8 cellular contexts compared by ENCODE assay signal in the genomic region with DNA sequence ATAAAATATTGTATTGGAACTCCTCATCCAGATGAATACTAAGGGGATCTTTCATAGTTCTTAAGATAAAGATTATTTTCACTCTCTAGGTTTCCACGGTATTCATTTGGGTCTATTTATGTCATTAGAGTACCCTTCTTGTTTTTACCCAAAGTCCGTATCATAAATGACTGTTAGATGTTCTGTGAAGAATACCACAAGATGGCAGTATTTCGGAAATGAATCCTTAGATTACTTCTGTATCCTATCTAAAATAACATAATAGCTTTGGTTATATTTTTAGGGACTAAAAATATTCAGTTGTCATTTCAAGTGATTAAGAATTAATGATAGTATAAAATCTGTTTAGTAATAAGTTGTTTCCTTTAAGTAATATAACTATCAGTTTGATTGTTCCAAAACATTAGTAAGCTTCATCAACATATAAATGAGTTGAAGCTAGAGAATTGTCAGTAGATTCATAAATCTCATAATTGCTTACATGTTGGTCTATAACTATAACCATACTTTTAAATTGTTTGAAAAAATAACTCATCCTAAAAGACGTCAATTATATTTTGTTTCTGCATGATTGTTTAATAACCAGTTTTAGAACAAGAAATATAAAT.
DNase-seq lines count a peak whose midpoint lies in the region; ATAC-seq, FAIRE-seq and TF ChIP-seq lines count a peak whose summit lies in the region.

No MANE protein-coding gene starts in this region.

- FAIRE-seq in bronchial epithelial cell (lab: Jason Lieb, UNC) = no peak

- DNase-seq in NCI-H460 (ENCODE audit: extremely low read depth, low read depth) (peak; percentile 33), bronchial epithelial cell (ENCODE audit: low read depth) (peak; percentile 57), myocyte (ENCODE audit: low read depth) (peak; percentile 80), CD14-positive monocyte (ENCODE audit: low spot score) (no peak)
- DNase-seq in NK-92 treated with Interleukin-12 subunit alpha and Interleukin-12 subunit beta, amount 100 ng/mL, for 24 hours (lab: John Stamatoyannopoulos, UW) = no peak

- H3K4me1 Mint-ChIP-seq in CD14-positive monocyte = no peaks in the 10 kb centered on the region

- peak; percentile 66 for ATAC-seq in GM18508 (IDR thresholded peaks at IDR 0.05; ENCODE audit: insufficient read depth, unreplicated experiment)
- ATAC-seq in HG03060 (IDR thresholded peaks at IDR 0.05; ENCODE audit: low read depth, unreplicated experiment) = peak; percentile 64
- no peak for ATAC-seq in HG03095 (IDR thresholded peaks at IDR 0.05; ENCODE audit: unreplicated experiment)

- TF ChIP-seq CTCF in bronchial epithelial cell (IDR thresholded peaks at IDR 0.05; ENCODE audit: insufficient read depth, low read length, severe bottlenecking) (no peak), CD14-positive monocyte (IDR thresholded peaks at IDR 0.05) (no peak)

- intact Hi-C loops in CD14-positive monocyte (cut with micrococcal nuclease) = no loop called here

- no peak overlapping the region for H3K27ac Mint-ChIP-seq in CD14-positive monocyte

- H3K36me3 Mint-ChIP-seq in CD14-positive monocyte = no peaks in the 10 kb centered on the region

- no peaks in the 10 kb centered on the region for H3K27me3 Mint-ChIP-seq in CD14-positive monocyte (ENCODE audit: low read depth in 3 of 3)

- H3K9me3 Mint-ChIP-seq in CD14-positive monocyte = no peaks in the 10 kb centered on the region

- H3K36me3 ChIP-seq in bronchial epithelial cell (ENCODE audit: control insufficient read depth, insufficient read depth, low read length) = no peaks in the 10 kb centered on the region

- no peak overlapping the region for H3K4me3 Mint-ChIP-seq in CD14-positive monocyte

- H3K27me3 ChIP-seq in bronchial epithelial cell (ENCODE audit: control insufficient read depth, insufficient read depth, low read length) = peaks cover 2% of the 10 kb centered on the region

- H3K4me3 ChIP-seq in bronchial epithelial cell (ENCODE audit: low read depth, low read length) = no peak overlapping the region

Comparison
In these comparisons a context has a peak if more than half of its experiments do, and no peak if none do; other contexts are left out.
1. DNase-seq: peak in NCI-H460 (single experiment), bronchial epithelial cell (single experiment) and myocyte (single experiment); none in NK-92 treated with Interleukin-12 subunit alpha and Interleukin-12 subunit beta, amount 100 ng/mL, for 24 hours (single experiment) and CD14-positive monocyte (single experiment).